In the genomic region with DNA sequence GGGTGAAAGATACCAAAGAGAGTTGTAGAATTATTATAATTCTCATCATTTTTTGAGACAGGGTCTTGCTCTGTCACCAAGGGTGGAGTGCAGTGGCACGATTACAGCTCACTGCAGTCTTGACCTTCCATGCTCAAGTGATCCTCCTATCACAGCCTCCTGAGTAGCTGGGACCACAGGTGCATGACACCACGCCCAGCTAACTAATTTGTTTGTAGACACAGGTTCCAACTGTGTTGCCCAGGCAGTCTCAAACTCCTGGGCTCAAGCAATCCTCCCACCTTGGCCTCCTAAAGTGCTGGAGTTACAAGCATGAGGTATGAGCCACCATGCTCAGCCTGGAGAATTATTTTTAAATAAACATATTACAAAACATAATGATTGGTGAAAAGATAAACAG, we compare ENCODE assay signal across 22 cellular contexts.
DNase-seq lines count a peak whose midpoint lies in the region; ATAC-seq, FAIRE-seq and TF ChIP-seq lines count a peak whose summit lies in the region.
"Had no signal": no experiment of that assay in that cellular context is flagged by ENCODE, and none has a peak within 500 bp of the region (broad histone marks: within the 10 kb centered on the region; RNA-seq: fewer than 3 reads in every experiment).

No MANE protein-coding gene starts in this region.

- peak overlapping the region; percentile 48; the same call in 1 of the 2 replicates for H3K4me3 ChIP-seq in BLaER1
- H3K4me3 ChIP-seq: GM23338, HAP-1 had no signal

- H3K4me1 ChIP-seq in BLaER1, result peaks cover 92% of the 10 kb centered on the region
- H3K4me1 ChIP-seq: HAP-1 had no signal

- H4K20me1 ChIP-seq in BLaER1, result no peaks in the 10 kb centered on the region

- no peaks in the 10 kb centered on the region for H3K36me3 ChIP-seq in BLaER1
- H3K36me3 ChIP-seq: HAP-1 had no signal

- no peaks in the 10 kb centered on the region for H3K27me3 ChIP-seq in BLaER1

- H3K27ac ChIP-seq in BLaER1, result peak overlapping the region; percentile 85

- ATAC-seq in GM21619 (IDR thresholded peaks at IDR 0.05; ENCODE audit: unreplicated experiment) (no peak), HG02840 (IDR thresholded peaks at IDR 0.05; ENCODE audit: low FRiP score, unreplicated experiment) (no peak)
- ATAC-seq: GM23338, HepG2, T-helper 17 cell had no signal

- TF ChIP-seq POLR2A in GM12892 (IDR thresholded peaks at IDR 0.05; ENCODE audit: low read depth, low read length) (no peak), Raji (IDR thresholded peaks at IDR 0.05; ENCODE audit: insufficient read depth, low read depth, low read length) (peak; percentile 70)

- FAIRE-seq in GM12892 (lab: Jason Lieb, UNC), result peak; percentile 9
- FAIRE-seq: HepG2 had no signal

- peak overlapping the region; percentile 93 for H3K4me2 ChIP-seq in BLaER1
- H3K4me2 ChIP-seq: GM23338, SK-N-SH had no signal

- H3K9ac ChIP-seq in BLaER1, result no peak overlapping the region; the same call in 1 of the 2 replicates
- H3K9ac ChIP-seq: SK-N-SH had no signal

- H3K9me3 ChIP-seq in BLaER1, result no peaks in the 10 kb centered on the region
- H3K9me3 ChIP-seq: HAP-1 had no signal

- DNase-seq in GM12892 (ENCODE audit: insufficient read length) (no peak), kidney tubule cell (ENCODE audit: low spot score) (peak; percentile 13), iPS-NIHi11 (ENCODE audit: low spot score) (no peak)
- no peak for DNase-seq in stimulated activated CD4-positive, alpha-beta T cell treated with anti-CD3 and anti-CD28 coated beads, Interleukin-2, amount 100 ng/mL, for 48 hours
- DNase-seq: Calu3; CD8-positive, alpha-beta memory T cell; DMS79 treated with DMSO at 0.1 percent for 48 hours; Kasumi-1; NCI-H1105; NCI-H1436 treated with DMSO at 0.1 percent for 48 hours; NCI-H187 treated with DMSO at 0.1 percent for 48 hours; NCI-H2107; NCI-H524 treated with DMSO at 0.1 percent for 48 hours; SK-N-SH; T-helper 17 cell had no signal
